Comparison of ENCODE assay signal across 8 cellular contexts in the genomic region with DNA sequence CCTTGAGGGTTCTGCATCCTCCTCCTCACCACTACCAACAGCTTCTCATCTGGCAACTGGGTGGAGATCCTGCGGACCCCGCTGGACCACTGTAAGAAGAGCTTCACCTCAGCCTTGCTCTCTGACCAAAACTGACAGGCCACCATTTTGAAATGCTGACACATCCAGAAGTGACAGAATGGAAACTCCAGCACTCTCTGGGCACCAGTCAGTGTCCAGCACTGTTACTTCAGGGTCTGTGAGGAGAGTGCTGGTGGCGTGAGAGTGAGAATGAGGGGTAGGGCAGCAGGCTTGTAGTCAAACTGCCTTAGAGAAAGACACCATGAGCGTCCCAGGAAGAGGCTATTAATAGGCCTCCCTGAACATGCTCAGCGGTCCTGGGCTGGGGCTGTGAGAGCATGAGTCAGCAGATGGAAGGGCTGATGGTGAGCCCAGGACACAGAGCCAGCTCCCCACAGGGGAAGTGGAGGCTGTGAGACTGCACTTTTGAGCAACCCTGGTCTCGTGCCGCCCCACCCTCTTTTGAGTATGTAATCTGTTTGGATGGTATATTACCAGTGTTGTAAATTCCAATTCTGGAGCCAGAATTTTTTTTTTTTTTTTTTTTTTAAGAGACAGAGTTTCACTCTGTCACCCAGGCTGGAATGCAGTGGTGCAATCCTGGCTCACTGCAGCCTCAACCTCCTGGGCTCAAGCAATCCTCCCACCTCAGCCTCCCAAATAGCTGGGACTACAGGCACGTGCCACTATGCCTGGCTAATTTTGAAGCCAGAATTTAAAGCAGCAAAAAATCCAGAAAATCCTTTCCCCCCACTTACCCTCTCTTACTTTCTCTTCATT. TPM values are rescaled to one million over a fixed set of nuclear protein-coding genes. Genes with fewer than 3 reads are reported as not detected.
A peak's percentile ranks its signal among the peaks of the same experiment; 100 is the strongest.
DNase-seq lines count a peak whose midpoint lies in the region; ATAC-seq and TF ChIP-seq lines count a peak whose summit lies in the region.

No MANE protein-coding gene starts in this region.

- no CpG with 5 or more reads among the region's 8 CpGs for WGBS in H9 (ENCODE audit: extremely low coverage, insufficient read length, low lambda C conversion rate)

- DNase-seq in GM12865 (ENCODE audit: low read depth): peak; percentile 25
- DNase-seq in SIG-M5 treated with dmso at 0.1 percent for 504 hours (lab: John Stamatoyannopoulos, UW; ENCODE audit: unreplicated experiment): peak; percentile 97
- peak; percentile 98 for DNase-seq in fibroblast of the aortic adventitia (ENCODE audit: low read depth)
- DNase-seq in HAP-1 (ENCODE audit: low spot score in 2 of 2): no peak
- DNase-seq in H9: no peak

- H4K20me1 ChIP-seq in H9 (ENCODE audit: control insufficient read depth, insufficient read depth, insufficient read length): no peaks in the 10 kb centered on the region

- H3K9me3 Mint-ChIP-seq in H9: no peaks in the 10 kb centered on the region

- H2BK120ac ChIP-seq in H9 (ENCODE audit: low read depth, low read length, poor library complexity, severe bottlenecking): no peak overlapping the region

- no peak overlapping the region for H3K56ac ChIP-seq in H9 (ENCODE audit: insufficient read length, low read depth, low read length)

- no peak overlapping the region for H3K18ac ChIP-seq in H9 (ENCODE audit: insufficient read length, low read depth, low read length)

- H2BK5ac ChIP-seq in H9 (ENCODE audit: insufficient read length, low read length): no peak overlapping the region

- no peak overlapping the region for H2BK20ac ChIP-seq in H9 (ENCODE audit: low read depth, low read length, poor library complexity, severe bottlenecking)

- H3K9ac ChIP-seq in parathyroid adenoma: no peak overlapping the region
- H3K9ac ChIP-seq in H9 (ENCODE audit: extremely low read depth, insufficient read length, low read length): no peak overlapping the region

- H3K4me1 ChIP-seq in parathyroid adenoma (no peaks in the 10 kb centered on the region), HAP-1 (no peaks in the 10 kb centered on the region), H9 (ENCODE audit: insufficient read depth, low read length) (no peaks in the 10 kb centered on the region)

- H3K4me3 ChIP-seq in GM12865 (ENCODE audit: low read depth, low read length) (no peak overlapping the region), fibroblast of the aortic adventitia (ENCODE audit: low read depth, low read length) (no peak overlapping the region), parathyroid adenoma (ENCODE audit: low read depth, low read length) (no peak overlapping the region), HAP-1 (no peak overlapping the region)

- H3K79me1 ChIP-seq in H9 (ENCODE audit: insufficient read depth, low read depth, low read length, poor library complexity, severe bottlenecking): no peaks in the 10 kb centered on the region

- no peak overlapping the region for H3K14ac ChIP-seq in H9 (ENCODE audit: insufficient read depth, low read length)

- H3K9me3 ChIP-seq in parathyroid adenoma (ENCODE audit: control insufficient read depth, low read length) (no peaks in the 10 kb centered on the region), HAP-1 (no peaks in the 10 kb centered on the region), H9 (ENCODE audit: control insufficient read depth, low read depth, low read length) (no peaks in the 10 kb centered on the region)

- no peak overlapping the region for H2AK5ac ChIP-seq in H9 (ENCODE audit: insufficient read length, low read length)

- H4K91ac ChIP-seq in H9 (ENCODE audit: insufficient read length, low read depth, low read length): no peak overlapping the region

- H3K27me3 Mint-ChIP-seq in H9 (ENCODE audit: low read depth): no peaks in the 10 kb centered on the region

- no peaks in the 10 kb centered on the region for H3K36me3 Mint-ChIP-seq in H9 (ENCODE audit: insufficient read depth in 1 of 3, low read depth in 3 of 3)

- H4K8ac ChIP-seq in H9 (replicated peaks; ENCODE audit: insufficient read length, low read depth, low read length): no peak overlapping the region

- no peak overlapping the region for H3T11ph ChIP-seq in H9 (ENCODE audit: low read length)

- no peak overlapping the region; a peak in 1 of 7 replicates for H3K27ac Mint-ChIP-seq in H9

- H3K27ac ChIP-seq in parathyroid adenoma (no peak overlapping the region), H9 (ENCODE audit: insufficient read length, low read depth, low read length) (no peak overlapping the region)

- no peak overlapping the region for H2BK12ac ChIP-seq in H9 (ENCODE audit: insufficient read length, low read depth, low read length)

- in situ Hi-C loops in HAP-1 (cut with MboI; ENCODE audit: low sequenced_read_pairs): no loop called here

- H3K4ac ChIP-seq in H9 (ENCODE audit: low read depth, low read length): no peak overlapping the region

- no peak overlapping the region for H3K4me3 Mint-ChIP-seq in H9

- H3K36me3 ChIP-seq in parathyroid adenoma (ENCODE audit: control insufficient read depth, insufficient read depth, low read length) (no peaks in the 10 kb centered on the region), HAP-1 (replicated peaks) (no peaks in the 10 kb centered on the region)

- no peaks in the 10 kb centered on the region for H3K79me2 ChIP-seq in parathyroid adenoma
- no peaks in the 10 kb centered on the region for H3K79me2 ChIP-seq in H9 (ENCODE audit: insufficient read depth, low read length)

- H3K27me3 ChIP-seq in parathyroid adenoma (ENCODE audit: control insufficient read depth, insufficient read depth, low read length) (no peaks in the 10 kb centered on the region), HAP-1 (ENCODE audit: low read depth) (no peaks in the 10 kb centered on the region), H9 (ENCODE audit: insufficient read depth, low read length) (no peaks in the 10 kb centered on the region)

- H3K23me2 ChIP-seq in H9 (ENCODE audit: insufficient read length, low read depth, low read length, poor library complexity, severe bottlenecking): no peaks in the 10 kb centered on the region

- peak overlapping the region; percentile 42 for H2AFZ ChIP-seq in parathyroid adenoma
- no peak overlapping the region for H2AFZ ChIP-seq in H9 (ENCODE audit: low read length)

- no peak for TF ChIP-seq CTCF in GM12865 (IDR thresholded peaks at IDR 0.05; ENCODE audit: insufficient read depth, low read depth, low read length, missing control alignments)
- TF ChIP-seq CTCF in fibroblast of the aortic adventitia (IDR thresholded peaks at IDR 0.05; ENCODE audit: insufficient read depth, low read length): no peak
- no peak for TF ChIP-seq CTCF in parathyroid adenoma (IDR thresholded peaks at IDR 0.05)
- TF ChIP-seq CTCF in H9 (conservative IDR thresholded peaks at IDR 0.05): no peak

- peaks cover 0 to 14% of the 10 kb centered on the region in 2 experiments; a peak in 2 of 4 replicates for H3K4me1 Mint-ChIP-seq in H9

- H4K5ac ChIP-seq in H9 (ENCODE audit: insufficient read length, low read depth, low read length): no peak overlapping the region

- no peak overlapping the region for H2BK15ac ChIP-seq in H9 (ENCODE audit: low read depth, low read length)

- H3K4me2 ChIP-seq in parathyroid adenoma (ENCODE audit: low read length) (no peak overlapping the region), H9 (ENCODE audit: insufficient read depth, insufficient read length, low read length) (no peak overlapping the region)

- H3K23ac ChIP-seq in H9 (ENCODE audit: insufficient read length, low read depth, low read length): no peak overlapping the region

- ATAC-seq in GM21619 (IDR thresholded peaks at IDR 0.05; ENCODE audit: unreplicated experiment) (no peak), HG03135 (IDR thresholded peaks at IDR 0.05; ENCODE audit: unreplicated experiment) (no peak)

RNA-seq across cellular contexts. Expression of gene SLC30A1, which starts 34.4 kb away (rescaled TPM):
- total RNA-seq in fibroblast of the aortic adventitia (ENCODE audit: low replicate concordance) (37.2 and 47.4 TPM in 2 replicates), H9 (2021) (17.1 and 17.3 TPM in 2 replicates)

Comparison
In these comparisons a context has a peak if more than half of its experiments do, and no peak if none do; other contexts are left out.
1. DNase-seq: peak in GM12865 (single experiment), SIG-M5 treated with dmso at 0.1 percent for 504 hours (single experiment) and fibroblast of the aortic adventitia (single experiment); none in HAP-1 (0 of 2) and H9 (single experiment).